Comparison of ENCODE assay signal across 9 cellular contexts in the genomic region with DNA sequence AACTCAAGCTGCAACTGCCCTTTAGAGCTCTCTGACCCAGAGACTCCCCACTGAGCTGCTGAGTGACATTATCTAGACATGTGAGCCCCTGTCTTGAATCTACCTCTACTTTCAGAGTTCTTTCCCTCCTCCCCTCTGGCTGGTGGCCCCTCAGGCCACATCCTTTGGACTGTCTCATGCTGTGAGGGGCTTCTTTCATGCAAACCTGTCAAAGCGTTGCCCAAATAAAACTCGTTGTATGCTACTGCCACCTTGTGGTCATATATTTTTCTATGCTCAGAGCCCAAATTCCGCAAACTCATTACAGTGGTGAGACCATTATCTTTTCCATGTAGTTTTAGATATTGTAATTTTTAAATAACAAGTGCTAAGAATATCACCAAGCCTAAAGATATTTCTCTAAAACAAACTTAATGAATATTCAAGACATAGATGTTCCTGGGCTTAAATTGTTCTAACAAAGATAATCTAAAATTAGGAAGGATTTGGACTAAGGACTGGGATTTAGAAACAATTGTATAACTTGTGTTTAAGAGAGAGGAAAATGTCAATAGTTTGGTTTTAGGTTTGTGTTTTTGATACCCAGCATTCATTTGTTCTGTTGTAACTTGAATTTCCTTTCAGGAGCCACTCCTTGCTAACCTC.
DNase-seq lines count a peak whose midpoint lies in the region; ATAC-seq and TF ChIP-seq lines count a peak whose summit lies in the region.
"Had no signal": no experiment of that assay in that cellular context is flagged by ENCODE, and none has a peak within 500 bp of the region (broad histone marks: within the 10 kb centered on the region; RNA-seq: fewer than 3 reads in every experiment).

No MANE protein-coding gene starts in this region.

- peak overlapping the region; percentile 14; the same call in 1 of the 2 replicates for H3K4me2 ChIP-seq in DOHH2 (ENCODE audit: low read length)

- H3K79me2 ChIP-seq in DOHH2 (ENCODE audit: control insufficient read depth, low read length) = no peaks in the 10 kb centered on the region

- no peaks in the 10 kb centered on the region for H3K9me2 ChIP-seq in DOHH2 (replicated peaks; ENCODE audit: control insufficient read depth, low read length)

- H3K36me3 Mint-ChIP-seq in activated T-helper 2 cell treated with anti-CD3 and anti-CD28 coated beads, Interferon-gamma antibody, Interleukin-2, Interleukin-4, amounts not matched to agents 10 μg/mL and 5 μg/mL and 100 μg/mL, durations not matched to agents 14 hours and 24 hours and 36 hours (ENCODE audit: low read depth) = no peaks in the 10 kb centered on the region

- H3K27ac ChIP-seq in DOHH2 (ENCODE audit: low read depth, low read length) = no peak overlapping the region

- no peaks in the 10 kb centered on the region for H4K20me1 ChIP-seq in DOHH2 (ENCODE audit: control insufficient read depth, insufficient read depth, low read depth, low read length)

- no peak overlapping the region for H3K4me3 Mint-ChIP-seq in activated T-helper 2 cell treated with anti-CD3 and anti-CD28 coated beads, Interferon-gamma antibody, Interleukin-2, Interleukin-4, amounts not matched to agents 10 μg/mL and 5 μg/mL and 100 μg/mL, durations not matched to agents 14 hours and 24 hours and 36 hours (ENCODE audit: low read depth)
- H3K4me3 Mint-ChIP-seq: activated B cell treated with CpG ODN at 0.5 μM for 24 hours had no signal

- intact Hi-C loops in activated T-helper 2 cell treated with anti-CD3 and anti-CD28 coated beads, Interferon-gamma antibody, Interleukin-2, Interleukin-4, amounts not matched to agents 10 μg/mL and 5 μg/mL and 100 μg/mL, durations not matched to agents 14 hours and 24 hours and 36 hours (cut with micrococcal nuclease) = loop anchor here (1.0 to 2.0 kb wide), 3 partner anchors 56 to 220 kb away; no protein-coding TSS in a partner anchor

- ATAC-seq in HG03442 (IDR thresholded peaks at IDR 0.05; ENCODE audit: unreplicated experiment) (no peak), HG02642 (IDR thresholded peaks at IDR 0.05; ENCODE audit: poor library complexity, unreplicated experiment) (no peak)

- H3K4me3 ChIP-seq in DOHH2 (ENCODE audit: low read length) = no peak overlapping the region
- H3K4me3 ChIP-seq in foreskin fibroblast (ENCODE audit: low read depth in 1 of 2, low read length in 2 of 2) = no peak overlapping the region

- H3K4me1 Mint-ChIP-seq in activated T-helper 2 cell treated with anti-CD3 and anti-CD28 coated beads, Interferon-gamma antibody, Interleukin-2, Interleukin-4, amounts not matched to agents 10 μg/mL and 5 μg/mL and 100 μg/mL, durations not matched to agents 14 hours and 24 hours and 36 hours (ENCODE audit: low read depth) = peaks cover 8% of the 10 kb centered on the region

- H3K27me3 ChIP-seq in DOHH2 (ENCODE audit: control insufficient read depth, low read length) = no peaks in the 10 kb centered on the region

- peaks cover 2% of the 10 kb centered on the region for H3K27me3 Mint-ChIP-seq in activated T-helper 2 cell treated with anti-CD3 and anti-CD28 coated beads, Interferon-gamma antibody, Interleukin-2, Interleukin-4, amounts not matched to agents 10 μg/mL and 5 μg/mL and 100 μg/mL, durations not matched to agents 14 hours and 24 hours and 36 hours (ENCODE audit: low read depth)

- H3K27ac Mint-ChIP-seq in activated T-helper 2 cell treated with anti-CD3 and anti-CD28 coated beads, Interferon-gamma antibody, Interleukin-2, Interleukin-4, amounts not matched to agents 10 μg/mL and 5 μg/mL and 100 μg/mL, durations not matched to agents 14 hours and 24 hours and 36 hours = no peak overlapping the region
- H3K27ac Mint-ChIP-seq: activated B cell treated with CpG ODN at 0.5 μM for 24 hours had no signal

- peaks cover 60% of the 10 kb centered on the region for H3K4me1 ChIP-seq in DOHH2 (ENCODE audit: control insufficient read depth, low read length)

- peaks cover 4% of the 10 kb centered on the region; the same call in 1 of the 2 replicates for H3F3A ChIP-seq in DOHH2 (ENCODE audit: control insufficient read depth, insufficient read depth)

- TF ChIP-seq CTCF in DOHH2 (IDR thresholded peaks at IDR 0.05; ENCODE audit: low read depth, low read length, poor library complexity, severe bottlenecking) (peak; percentile 82), foreskin fibroblast (IDR thresholded peaks at IDR 0.05; ENCODE audit: low read depth, low read length) (peak; percentile 42)

- peak; percentile 71 for DNase-seq in HT-29 (ENCODE audit: low spot score)
- peak; percentile 53 for DNase-seq in SHP77 treated with DMSO at 0.1 percent for 48 hours (lab: John Stamatoyannopoulos, UW)
- peak; percentile 4 to 44 for DNase-seq in foreskin fibroblast
- DNase-seq in superior temporal gyrus (ENCODE audit: extremely low spot score) = peak; percentile 70
- no peak for DNase-seq in activated T-helper 2 cell treated with anti-CD3 and anti-CD28 coated beads, Interferon-gamma antibody, Interleukin-2, Interleukin-4, amounts not matched to agents 10 μg/mL and 5 μg/mL and 100 μg/mL, durations not matched to agents 14 hours and 24 hours and 36 hours (ENCODE audit: low spot score)
- DNase-seq: activated B cell treated with CpG ODN at 0.5 μM for 24 hours had no signal

- H3K9me3 ChIP-seq in DOHH2 (ENCODE audit: control insufficient read depth, insufficient read depth, low read length) = peaks cover 8% of the 10 kb centered on the region

- no peaks in the 10 kb centered on the region for H3K9me3 Mint-ChIP-seq in activated T-helper 2 cell treated with anti-CD3 and anti-CD28 coated beads, Interferon-gamma antibody, Interleukin-2, Interleukin-4, amounts not matched to agents 10 μg/mL and 5 μg/mL and 100 μg/mL, durations not matched to agents 14 hours and 24 hours and 36 hours

- no peaks in the 10 kb centered on the region for H3K36me3 ChIP-seq in DOHH2 (ENCODE audit: control insufficient read depth, low read length)
